ENCODE assay signal across 8 cellular contexts in genomic region chr6:27650620-27651370, GRCh38.
DNase-seq lines count a peak whose midpoint lies in the region; ATAC-seq and TF ChIP-seq lines count a peak whose summit lies in the region.

No MANE protein-coding gene starts in this region.

- H2AFZ ChIP-seq in hepatocyte: peak overlapping the region; percentile 71

- H3K27ac Mint-ChIP-seq in stimulated activated effector memory CD8-positive, alpha-beta T cell treated with anti-CD3 and anti-CD28 coated beads, Interleukin-12 subunit alpha, Interleukin-12 subunit beta, amount 100 ng/mL, for 72 hours: peak overlapping the region; percentile 74

- peaks cover 80% of the 10 kb centered on the region for H3K27me3 ChIP-seq in WERI-Rb-1 (ENCODE audit: insufficient read depth, low read depth, severe bottlenecking)
- H3K27me3 ChIP-seq in hepatocyte: no peaks in the 10 kb centered on the region

- H4K20me1 ChIP-seq in hepatocyte (ENCODE audit: insufficient read depth, poor library complexity, severe bottlenecking): no peaks in the 10 kb centered on the region

- ATAC-seq in stimulated activated effector memory CD8-positive, alpha-beta T cell treated with anti-CD3 and anti-CD28 coated beads, Interleukin-12 subunit alpha, Interleukin-12 subunit beta, amount 100 ng/mL, for 72 hours: peak; percentile 58

- TF ChIP-seq CTCF in LNCaP clone FGC (IDR thresholded peaks at IDR 0.05; ENCODE audit: control insufficient read depth, extremely low read depth, insufficient read depth) (peak; percentile 30; the same call in 1 of the 2 replicates), WERI-Rb-1 (IDR thresholded peaks at IDR 0.05; ENCODE audit: low read depth, low read length) (peak; percentile 37; the same call in 1 of the 2 replicates), hepatocyte (IDR thresholded peaks at IDR 0.05; ENCODE audit: poor library complexity) (peak; percentile 33)

- H3K4me3 ChIP-seq in LNCaP clone FGC (ENCODE audit: low read depth, low read length) (peak overlapping the region; percentile 55), WERI-Rb-1 (ENCODE audit: low read depth, low read length) (peak overlapping the region; percentile 33), hepatocyte (peak overlapping the region; percentile 34)

- peak overlapping the region; percentile 71 for H3K4me2 ChIP-seq in hepatocyte

- DNase-seq in NCI-H345 (lab: John Stamatoyannopoulos, UW) (peak; percentile 48), NCI-H345 treated with DMSO at 0.1 percent for 48 hours (lab: John Stamatoyannopoulos, UW; ENCODE audit: unreplicated experiment) (no peak), LNCaP clone FGC (ENCODE audit: low read depth) (no peak), WERI-Rb-1 (peak; percentile 75), hepatocyte (ENCODE audit: low spot score) (peak; percentile 86), cardiac septum (ENCODE audit: low spot score) (no peak), GM19238 (ENCODE audit: insufficient read length, low spot score) (no peak)
- peak; percentile 21 to 65 for DNase-seq in stimulated activated effector memory CD8-positive, alpha-beta T cell treated with anti-CD3 and anti-CD28 coated beads, Interleukin-12 subunit alpha, Interleukin-12 subunit beta, amount 100 ng/mL, for 72 hours (ENCODE audit: low spot score in 2 of 2)

- H3K4me1 Mint-ChIP-seq in stimulated activated effector memory CD8-positive, alpha-beta T cell treated with anti-CD3 and anti-CD28 coated beads, Interleukin-12 subunit alpha, Interleukin-12 subunit beta, amount 100 ng/mL, for 72 hours: no peaks in the 10 kb centered on the region

- H3K9me3 ChIP-seq in WERI-Rb-1 (ENCODE audit: severe bottlenecking) (peaks cover 32% of the 10 kb centered on the region), hepatocyte (ENCODE audit: low read depth) (no peaks in the 10 kb centered on the region)

- 10% methylated on average over 17 of the region's 17 CpGs for WGBS in hepatocyte (ENCODE audit: low lambda C conversion rate, missing lambda C conversion rate)

- peaks cover 6% of the 10 kb centered on the region for H3K36me3 Mint-ChIP-seq in stimulated activated effector memory CD8-positive, alpha-beta T cell treated with anti-CD3 and anti-CD28 coated beads, Interleukin-12 subunit alpha, Interleukin-12 subunit beta, amount 100 ng/mL, for 72 hours

- intact Hi-C loops in cardiac septum (cut with DNase I): no loop called here

- H3K4me1 ChIP-seq in hepatocyte (ENCODE audit: insufficient read depth): no peaks in the 10 kb centered on the region

- H3K9me3 Mint-ChIP-seq in stimulated activated effector memory CD8-positive, alpha-beta T cell treated with anti-CD3 and anti-CD28 coated beads, Interleukin-12 subunit alpha, Interleukin-12 subunit beta, amount 100 ng/mL, for 72 hours: no peaks in the 10 kb centered on the region

- H3K36me3 ChIP-seq in WERI-Rb-1 (no peaks in the 10 kb centered on the region), hepatocyte (replicated peaks; ENCODE audit: insufficient read depth, low read depth) (no peaks in the 10 kb centered on the region)

- no peak overlapping the region for H3K4me3 Mint-ChIP-seq in stimulated activated effector memory CD8-positive, alpha-beta T cell treated with anti-CD3 and anti-CD28 coated beads, Interleukin-12 subunit alpha, Interleukin-12 subunit beta, amount 100 ng/mL, for 72 hours

- H3K27ac ChIP-seq in WERI-Rb-1 (no peak overlapping the region), hepatocyte (peak overlapping the region; percentile 37)

- H3K9me2 ChIP-seq in hepatocyte (replicated peaks; ENCODE audit: insufficient read depth): no peaks in the 10 kb centered on the region

- no peaks in the 10 kb centered on the region for H3K79me2 ChIP-seq in hepatocyte

Comparison
In these comparisons a context has a peak if more than half of its experiments do, and no peak if none do; other contexts are left out.
1. DNase-seq: peak in NCI-H345 (single experiment), WERI-Rb-1 (single experiment), hepatocyte (single experiment) and stimulated activated effector memory CD8-positive, alpha-beta T cell treated with anti-CD3 and anti-CD28 coated beads, Interleukin-12 subunit alpha, Interleukin-12 subunit beta, amount 100 ng/mL, for 72 hours (2 of 2); none in NCI-H345 treated with DMSO at 0.1 percent for 48 hours (single experiment), LNCaP clone FGC (single experiment), cardiac septum (single experiment) and GM19238 (single experiment).
2. Peak in every context shown above with its lines, with median percentiles within 50 percentile points of each other: H3K4me3 ChIP-seq and CTCF ChIP-seq.